24 cellular contexts compared by ENCODE assay signal in genomic region chr2:88841224-88841929, GRCh38.
DNase-seq lines count a peak whose midpoint lies in the region; ATAC-seq lines count a peak whose summit lies in the region.
"Had no signal": no experiment of that assay in that cellular context is flagged by ENCODE, and none has a peak within 500 bp of the region (broad histone marks: within the 10 kb centered on the region; RNA-seq: fewer than 3 reads in every experiment).

No MANE protein-coding gene starts in this region.

- H3K27ac ChIP-seq in BLaER1 treated with 17β-estradiol and CSF1 and Interleukin-3, amounts not matched to agents 10 nM and 100 nM, result no peak overlapping the region
- peak overlapping the region; percentile 100 for H3K27ac ChIP-seq in Karpas-422 (ENCODE audit: low read length)
- H3K27ac ChIP-seq: adrenal gland, body of pancreas, SK-N-MC had no signal

- no peaks in the 10 kb centered on the region for H4K20me1 ChIP-seq in BLaER1 treated with 17β-estradiol and CSF1 and Interleukin-3, amounts not matched to agents 10 nM and 100 nM
- H4K20me1 ChIP-seq in Karpas-422 (ENCODE audit: insufficient read depth, low read depth, low read length), result no peaks in the 10 kb centered on the region

- no peaks in the 10 kb centered on the region for H3K27me3 ChIP-seq in BLaER1 treated with 17β-estradiol and CSF1 and Interleukin-3, amounts not matched to agents 10 nM and 100 nM
- H3K27me3 ChIP-seq in Karpas-422 (ENCODE audit: low read length), result no peaks in the 10 kb centered on the region
- H3K27me3 ChIP-seq: adrenal gland, body of pancreas had no signal

- H3K36me3 ChIP-seq in BLaER1 treated with 17β-estradiol and CSF1 and Interleukin-3, amounts not matched to agents 10 nM and 100 nM, result no peaks in the 10 kb centered on the region
- no peaks in the 10 kb centered on the region for H3K36me3 ChIP-seq in Karpas-422 (ENCODE audit: insufficient read depth, low read length)
- H3K36me3 ChIP-seq: adrenal gland, transverse colon had no signal

- H3K79me2 ChIP-seq in Karpas-422 (ENCODE audit: low read length), result peaks cover 36% of the 10 kb centered on the region

- H3K9me2 ChIP-seq in Karpas-422 (replicated peaks; ENCODE audit: insufficient read depth, low read length), result no peaks in the 10 kb centered on the region

- no peaks in the 10 kb centered on the region for H3K27me3 Mint-ChIP-seq in memory B cell

- ATAC-seq in GM18868 (IDR thresholded peaks at IDR 0.05; ENCODE audit: unreplicated experiment), result peak; percentile 14
- no peak for ATAC-seq in memory B cell (ENCODE audit: low read depth)
- no peak for ATAC-seq in GM21786 (IDR thresholded peaks at IDR 0.05; ENCODE audit: unreplicated experiment)
- ATAC-seq: body of pancreas, left ventricle myocardium superior had no signal

- peak overlapping the region in 6 of 11 experiments; percentile 17 to 46 (median 28); a peak in 9 of 22 replicates for H3K4me2 ChIP-seq in BLaER1 treated with 17β-estradiol and CSF1 and Interleukin-3, amounts not matched to agents 10 nM and 100 nM
- peak overlapping the region; percentile 81 for H3K4me2 ChIP-seq in Karpas-422 (ENCODE audit: low read depth, low read length, poor library complexity, severe bottlenecking)

- peaks cover 52% of the 10 kb centered on the region for H3K4me1 Mint-ChIP-seq in memory B cell
- H3K4me1 Mint-ChIP-seq: nephron had no signal

- H3K4me1 ChIP-seq in BLaER1 treated with 17β-estradiol and CSF1 and Interleukin-3, amounts not matched to agents 10 nM and 100 nM, result peaks cover 7 to 88% (median 56%) of the 10 kb centered on the region in 10 experiments
- peaks cover 99% of the 10 kb centered on the region for H3K4me1 ChIP-seq in Karpas-422 (ENCODE audit: low read length)
- H3K4me1 ChIP-seq: adrenal gland, body of pancreas, Caco-2, transverse colon had no signal

- peak overlapping the region; percentile 99 for H3K27ac Mint-ChIP-seq in memory B cell
- H3K27ac Mint-ChIP-seq: activated T-cell treated with anti-CD3 and anti-CD28 coated beads, Interleukin-2, amount 50 U/mL, for 24 hours; nephron had no signal

- H3K9me3 ChIP-seq in BLaER1 treated with 17β-estradiol and CSF1 and Interleukin-3, amounts not matched to agents 10 nM and 100 nM (replicated peaks in 1 of 11), result peaks cover 0 to 11% (median 5%) of the 10 kb centered on the region in 11 experiments; a peak in 6 of 22 replicates
- H3K9me3 ChIP-seq in Karpas-422 (ENCODE audit: low read length), result no peaks in the 10 kb centered on the region
- H3K9me3 ChIP-seq: adrenal gland, body of pancreas, Caco-2, transverse colon had no signal

- peaks cover 3% of the 10 kb centered on the region for H3K36me3 Mint-ChIP-seq in memory B cell

- intact Hi-C loops in posterior cingulate gyrus (cut with DNase I), result no loop called here

- H3K4me3 Mint-ChIP-seq in memory B cell, result peak overlapping the region; percentile 57
- H3K4me3 Mint-ChIP-seq: activated T-cell treated with anti-CD3 and anti-CD28 coated beads, Interleukin-2, amount 50 U/mL, for 24 hours; nephron had no signal

- no peak overlapping the region for H3K9ac ChIP-seq in BLaER1 treated with 17β-estradiol and CSF1 and Interleukin-3, amounts not matched to agents 10 nM and 100 nM
- H3K9ac ChIP-seq in Karpas-422 (ENCODE audit: low read length), result peak overlapping the region; percentile 76

- DNase-seq in Karpas-422, result peak; percentile 88
- no peak for DNase-seq in memory B cell (ENCODE audit: low spot score in 2 of 2)
- DNase-seq in H4 (ENCODE audit: low spot score), result no peak
- no peak for DNase-seq in posterior cingulate gyrus
- DNase-seq in SKM-1 treated with dmso at 0.1 percent for 144 hours (lab: John Stamatoyannopoulos, UW; ENCODE audit: unreplicated experiment), result no peak
- DNase-seq: ACHN; activated CD4-positive, alpha-beta T cell treated with anti-CD3 and anti-CD28 coated beads for 4 hours; activated T-cell treated with anti-CD3 and anti-CD28 coated beads, Interleukin-2, amount 50 U/mL, for 24 hours; adrenal gland; body of pancreas; Caco-2; cerebellar nuclear complex; left ventricle myocardium superior; NCI-H1436 treated with DMSO at 0.1 percent for 48 hours; NCI-H748 treated with DMSO at 0.1 percent for 48 hours; OCI-M1; retina; transverse colon had no signal

- H3K4me3 ChIP-seq in BLaER1 treated with 17β-estradiol and CSF1 and Interleukin-3, amounts not matched to agents 10 nM and 100 nM, result no peak overlapping the region
- peak overlapping the region; percentile 49 for H3K4me3 ChIP-seq in Karpas-422 (ENCODE audit: low read length)
- H3K4me3 ChIP-seq: adrenal gland, body of pancreas, SK-N-MC, skin epidermis, transverse colon had no signal

- H2AFZ ChIP-seq in Karpas-422 (ENCODE audit: low read length), result no peak overlapping the region

- H3K9me3 Mint-ChIP-seq in memory B cell, result no peaks in the 10 kb centered on the region
- H3K9me3 Mint-ChIP-seq: activated T-cell treated with anti-CD3 and anti-CD28 coated beads, Interleukin-2, amount 50 U/mL, for 24 hours had no signal
